11 cellular contexts compared by ENCODE assay signal in the genomic region with DNA sequence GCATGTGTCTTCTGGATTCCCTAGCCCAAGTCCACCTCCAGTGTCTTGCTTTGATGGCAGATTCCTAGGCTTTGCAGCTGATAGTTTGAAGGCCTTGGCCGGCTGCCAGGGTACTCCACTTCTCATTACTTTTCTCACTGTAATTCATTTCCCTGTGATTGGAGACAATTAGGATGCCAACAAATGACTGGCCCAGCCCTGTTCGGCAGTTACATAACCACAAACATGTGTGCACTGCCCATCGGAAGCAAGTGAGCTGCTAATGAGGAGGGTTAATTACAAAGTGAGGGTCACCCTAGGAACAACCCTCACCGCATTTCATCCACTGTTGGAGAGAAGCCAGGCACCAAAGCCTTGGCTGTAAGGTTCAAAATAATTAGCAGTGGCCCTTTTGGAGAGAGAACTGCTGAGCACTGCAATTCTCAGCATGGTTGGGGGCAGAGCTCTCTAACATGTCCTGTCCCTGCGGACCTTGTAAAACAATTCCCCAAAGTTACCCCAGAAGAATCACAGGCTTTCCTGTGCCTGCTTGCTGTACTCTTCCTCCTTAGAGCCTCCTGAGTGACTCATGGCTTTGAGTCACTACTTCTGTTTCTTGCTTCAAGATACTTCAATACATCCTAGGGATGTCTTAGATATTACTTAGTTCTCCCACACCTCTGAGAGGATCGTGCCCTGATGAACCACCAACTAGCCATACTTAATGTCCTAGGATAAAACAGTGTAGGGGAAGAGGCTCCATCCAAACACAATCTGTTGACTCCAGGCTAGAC.
DNase-seq lines count a peak whose midpoint lies in the region; ATAC-seq, FAIRE-seq and TF ChIP-seq lines count a peak whose summit lies in the region.
"Had no signal": no experiment of that assay in that cellular context is flagged by ENCODE, and none has a peak within 500 bp of the region (broad histone marks: within the 10 kb centered on the region; RNA-seq: fewer than 3 reads in every experiment).

No MANE protein-coding gene starts in this region.

- ATAC-seq in gastroesophageal sphincter: no peak

- H3K27me3 ChIP-seq in gastroesophageal sphincter: no peaks in the 10 kb centered on the region

- H3K4me3 ChIP-seq in gastroesophageal sphincter: no peak overlapping the region

- DNase-seq in H54 (ENCODE audit: insufficient read length, low spot score) (peak; percentile 52), NCI-H187 (lab: John Stamatoyannopoulos, UW) (peak; percentile 32 to 34), astrocyte of the hippocampus (ENCODE audit: low read depth, low spot score) (peak; percentile 81), posterior cingulate gyrus (peak in 8 of 10 donors; percentile 9 to 87 (median 30)), NCI-H82 treated with DMSO at 0.1 percent for 48 hours (lab: John Stamatoyannopoulos, UW; ENCODE audit: unreplicated experiment) (no peak), GM12891 (ENCODE audit: insufficient read length, low spot score) (no peak)
- DNase-seq: activated naive CD4-positive, alpha-beta T cell treated with Interleukin-2 at 50 U/mL for 16 hours; foreskin melanocyte; stimulated activated CD4-positive, alpha-beta T cell treated with anti-CD3 and anti-CD28 coated beads, Interleukin-4, amount 100 ng/mL, for 4 hours; T-helper 9 cell had no signal

- H3K36me3 ChIP-seq in gastroesophageal sphincter: no peaks in the 10 kb centered on the region

- no peaks in the 10 kb centered on the region for H3K9me3 ChIP-seq in gastroesophageal sphincter

- H3K4me1 ChIP-seq in gastroesophageal sphincter: no peaks in the 10 kb centered on the region

- 51 to 69% methylated on average over 3 of the region's 6 CpGs for WGBS in gastroesophageal sphincter (ENCODE audit: low coverage in 1 of 2), 2 donors

- intact Hi-C loops in posterior cingulate gyrus (cut with DNase I): no loop called here

- peak; percentile 15 for FAIRE-seq in H54 (lab: Jason Lieb, UNC)
- FAIRE-seq in GM12891 (lab: Jason Lieb, UNC): no peak

- TF ChIP-seq CTCF in gastroesophageal sphincter (IDR thresholded peaks at IDR 0.05): no peak

- no peak for TF ChIP-seq POLR2A in H54 (IDR thresholded peaks at IDR 0.05; ENCODE audit: low read depth, low read length)
- no peak for TF ChIP-seq POLR2A in GM12891 (IDR thresholded peaks at IDR 0.05; ENCODE audit: low read depth, low read length)
- no peak for TF ChIP-seq POLR2A in gastroesophageal sphincter (IDR thresholded peaks at IDR 0.05)

- H3K27ac ChIP-seq in gastroesophageal sphincter: no peak overlapping the region

- no peak for TF ChIP-seq EP300 in gastroesophageal sphincter (IDR thresholded peaks at IDR 0.05)

TF ChIP-seq in GM12891, 5 proteins besides CTCF, POLR2A, EP300 and RAD21:
- TF ChIP-seq SPI1 (IDR thresholded peaks at IDR 0.05; ENCODE audit: low read depth, low read length): no peak
- TF ChIP-seq POLR2AphosphoS5 (IDR thresholded peaks at IDR 0.05; ENCODE audit: low read depth, low read length): no peak
- no peak for TF ChIP-seq POU2F2 (IDR thresholded peaks at IDR 0.05; ENCODE audit: low read depth, low read length)
- no peak for TF ChIP-seq PAX5 (IDR thresholded peaks at IDR 0.05; ENCODE audit: insufficient read depth, low read length, severe bottlenecking)
- no peak for TF ChIP-seq TAF1 (IDR thresholded peaks at IDR 0.05; ENCODE audit: low read depth, low read length)

Comparison
In these comparisons a context has a peak if more than half of its experiments do, and no peak if none do; other contexts are left out.
1. DNase-seq: peak in H54 (single experiment), NCI-H187 (2 of 2), astrocyte of the hippocampus (single experiment) and posterior cingulate gyrus (8 of 10); none in NCI-H82 treated with DMSO at 0.1 percent for 48 hours (single experiment) and GM12891 (single experiment).